Comparison of ENCODE assay signal across 8 cellular contexts in the genomic region with DNA sequence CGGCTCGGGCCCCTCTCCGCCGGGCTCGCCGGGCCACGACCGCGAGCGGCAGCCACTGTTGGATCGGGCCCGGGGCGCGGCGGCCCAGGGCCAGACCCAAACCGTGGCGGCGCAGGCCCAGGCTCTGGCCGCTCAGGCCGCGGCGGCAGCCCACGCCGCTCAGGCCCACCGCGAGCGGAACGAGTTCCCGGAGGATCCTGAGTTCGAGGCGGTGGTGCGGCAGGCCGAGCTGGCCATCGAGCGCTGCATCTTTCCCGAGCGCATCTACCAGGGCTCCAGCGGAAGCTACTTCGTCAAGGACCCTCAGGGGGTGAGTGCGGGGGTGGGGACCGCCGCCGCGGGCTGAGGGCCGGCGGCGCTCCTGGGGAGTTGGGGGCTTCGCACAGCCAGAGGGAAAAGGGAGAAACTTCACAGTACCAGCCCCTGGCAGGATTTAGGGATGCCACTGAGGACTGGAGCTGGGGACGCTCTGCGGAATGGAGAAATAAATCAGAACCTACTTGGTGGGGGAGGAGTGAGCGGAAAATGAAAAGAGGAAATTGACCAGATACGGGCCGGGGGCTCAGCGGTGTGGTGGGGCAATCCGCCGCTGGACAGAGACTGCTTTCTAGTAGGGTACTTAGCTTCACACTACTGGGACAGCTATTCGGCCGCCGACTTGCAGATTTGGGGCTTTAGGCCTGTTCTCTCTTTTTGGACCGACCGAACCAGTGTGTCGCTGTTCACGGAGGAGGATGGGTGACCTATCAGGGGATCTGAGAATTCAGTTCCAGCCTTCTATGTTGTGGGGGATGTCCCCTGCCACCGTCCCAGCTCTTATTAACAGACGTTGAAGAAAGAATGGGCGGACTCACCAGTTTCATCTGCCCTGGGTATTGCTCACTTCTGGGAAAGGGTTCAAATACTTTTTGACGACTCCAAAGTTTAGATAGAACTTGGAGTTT. TPM values are rescaled to one million over a fixed set of nuclear protein-coding genes. Genes with fewer than 3 reads are reported as not detected.
DNase-seq lines count a peak whose midpoint lies in the region; ATAC-seq and TF ChIP-seq lines count a peak whose summit lies in the region.

No MANE protein-coding gene starts in this region.

- ATAC-seq in GM21737 (IDR thresholded peaks at IDR 0.05; ENCODE audit: unreplicated experiment) (peak; percentile 13), foreskin keratinocyte (peak; percentile 17)

- peaks cover 7% of the 10 kb centered on the region for H3K4me1 ChIP-seq in foreskin keratinocyte
- H3K4me1 ChIP-seq in neural progenitor cell, result peaks cover 11% of the 10 kb centered on the region

- no peak overlapping the region for H2AFZ ChIP-seq in neural progenitor cell (replicated peaks)

- DNase-seq in ELF-1 (ENCODE audit: low read depth, low spot score) (peak; percentile 65), LNCaP clone FGC (ENCODE audit: low read depth) (no peak), foreskin keratinocyte (peak in 1 of 2 donors; percentile 35), neural progenitor cell (ENCODE audit: low spot score) (peak; percentile 70), midbrain (lab: John Stamatoyannopoulos, UW) (no peak), superior temporal gyrus (ENCODE audit: extremely low spot score) (no peak)
- DNase-seq in activated T-cell treated with anti-CD3 and anti-CD28 coated beads, Interleukin-2, amount 50 U/mL, for 24 hours, result peak; percentile 42

- H3K27me3 Mint-ChIP-seq in activated T-cell treated with anti-CD3 and anti-CD28 coated beads, Interleukin-2, amount 50 U/mL, for 24 hours, result no peaks in the 10 kb centered on the region
- peaks cover 8% of the 10 kb centered on the region for H3K27me3 Mint-ChIP-seq in neural progenitor cell (ENCODE audit: insufficient read depth, low read depth)

- H3K36me3 Mint-ChIP-seq in activated T-cell treated with anti-CD3 and anti-CD28 coated beads, Interleukin-2, amount 50 U/mL, for 24 hours (ENCODE audit: low read depth), result peaks cover 36% of the 10 kb centered on the region
- H3K36me3 Mint-ChIP-seq in neural progenitor cell, result peaks cover 15% of the 10 kb centered on the region

- no peaks in the 10 kb centered on the region for H3K36me3 ChIP-seq in neural progenitor cell

- peaks cover 16% of the 10 kb centered on the region for H3F3A ChIP-seq in neural progenitor cell (ENCODE audit: low read depth)

- peaks cover 35% of the 10 kb centered on the region for H4K20me1 ChIP-seq in neural progenitor cell (ENCODE audit: low read depth)

- H3K27ac Mint-ChIP-seq in activated T-cell treated with anti-CD3 and anti-CD28 coated beads, Interleukin-2, amount 50 U/mL, for 24 hours, result peak overlapping the region; percentile 91
- H3K27ac Mint-ChIP-seq in neural progenitor cell, result peak overlapping the region; percentile 74

- H3K4me2 ChIP-seq in neural progenitor cell, result peak overlapping the region; percentile 91

- H3K9ac ChIP-seq in neural progenitor cell, result peak overlapping the region; percentile 56

- no peaks in the 10 kb centered on the region for H3K9me3 Mint-ChIP-seq in activated T-cell treated with anti-CD3 and anti-CD28 coated beads, Interleukin-2, amount 50 U/mL, for 24 hours
- no peaks in the 10 kb centered on the region for H3K9me3 Mint-ChIP-seq in neural progenitor cell

- peaks cover 22% of the 10 kb centered on the region for H3K4me1 Mint-ChIP-seq in activated T-cell treated with anti-CD3 and anti-CD28 coated beads, Interleukin-2, amount 50 U/mL, for 24 hours (ENCODE audit: low read depth)
- H3K4me1 Mint-ChIP-seq in neural progenitor cell, result peaks cover 20% of the 10 kb centered on the region

- peak overlapping the region; percentile 78 for H3K27ac ChIP-seq in foreskin keratinocyte
- peak overlapping the region; percentile 22 for H3K27ac ChIP-seq in neural progenitor cell

- peaks cover 48% of the 10 kb centered on the region for H3K79me2 ChIP-seq in neural progenitor cell (ENCODE audit: low read depth)

- H3K27me3 ChIP-seq in foreskin keratinocyte (no peaks in the 10 kb centered on the region), neural progenitor cell (no peaks in the 10 kb centered on the region)

- no peak for TF ChIP-seq CTCF in LNCaP clone FGC (IDR thresholded peaks at IDR 0.05; ENCODE audit: control insufficient read depth, extremely low read depth, insufficient read depth)
- TF ChIP-seq CTCF in foreskin keratinocyte (conservative IDR thresholded peaks at IDR 0.05), result no peak
- no peak for TF ChIP-seq CTCF in neural progenitor cell (IDR thresholded peaks at IDR 0.05)

- peak overlapping the region; percentile 82 for H3K4me3 ChIP-seq in LNCaP clone FGC (ENCODE audit: low read depth, low read length)
- H3K4me3 ChIP-seq in neural progenitor cell, result peak overlapping the region; percentile 76

- H3K9me3 ChIP-seq in neural progenitor cell (ENCODE audit: low read depth), result no peaks in the 10 kb centered on the region

- H3K4me3 Mint-ChIP-seq in activated T-cell treated with anti-CD3 and anti-CD28 coated beads, Interleukin-2, amount 50 U/mL, for 24 hours, result peak overlapping the region; percentile 95
- peak overlapping the region; percentile 99 for H3K4me3 Mint-ChIP-seq in neural progenitor cell

RNA-seq across cellular contexts. Expression of gene PI4K2A, which starts 0.7 kb away (rescaled TPM):
- 28.9 and 34.3 TPM in 2 replicates for total RNA-seq in foreskin keratinocyte
- polyA plus RNA-seq in foreskin keratinocyte, result 25.7 and 28.1 TPM in 2 replicates
- 11.9 and 20.3 TPM in 2 replicates for total RNA-seq in neural progenitor cell (ENCODE audit: low replicate concordance)

RNA-seq across cellular contexts. Expression of gene MORN4, which starts 7.8 kb away (rescaled TPM):
- total RNA-seq in foreskin keratinocyte (7.4 and 9.7 TPM in 2 replicates), neural progenitor cell (ENCODE audit: low replicate concordance) (23.8 and 29.3 TPM in 2 replicates)
- polyA plus RNA-seq in foreskin keratinocyte, result 8.9 and 11.3 TPM in 2 replicates

RNA-seq across cellular contexts. Expression of gene AVPI1, which starts 45.9 kb away (rescaled TPM):
- total RNA-seq in foreskin keratinocyte (19.7 and 22.7 TPM in 2 replicates), neural progenitor cell (ENCODE audit: low replicate concordance) (2.6 and 5.8 TPM in 2 replicates)
- polyA plus RNA-seq in foreskin keratinocyte, result 20.4 and 24.0 TPM in 2 replicates

RNA-seq across cellular contexts. Expression of gene C10orf62, which starts 51.6 kb away (rescaled TPM):
- total RNA-seq in foreskin keratinocyte (not detected in 2 replicates), neural progenitor cell (ENCODE audit: low replicate concordance) (not detected in 2 replicates)
- polyA plus RNA-seq in foreskin keratinocyte, result not detected in 2 replicates

RNA-seq across cellular contexts. Expression of gene HOGA1, which starts 57.0 kb away (rescaled TPM):
- total RNA-seq in foreskin keratinocyte (0.48 and 0.56 TPM in 2 replicates), neural progenitor cell (ENCODE audit: low replicate concordance) (0.17 and 1.2 TPM in 2 replicates)
- polyA plus RNA-seq in foreskin keratinocyte, result 0.38 and 0.51 TPM in 2 replicates

Comparison
In these comparisons a context has a peak if more than half of its experiments do, and no peak if none do; other contexts are left out.
1. DNase-seq: peak in ELF-1 (single experiment), activated T-cell treated with anti-CD3 and anti-CD28 coated beads, Interleukin-2, amount 50 U/mL, for 24 hours (single experiment) and neural progenitor cell (single experiment); none in LNCaP clone FGC (single experiment), midbrain (single experiment) and superior temporal gyrus (single experiment).